In genomic region chr14:21098134-21098891, GRCh38 we compare ENCODE assay signal across 1 cellular context.
TF ChIP-seq lines count a peak whose summit lies in the region.

TSS of gene ZNF219 (minus strand) at chr14:21098655. CDS start at chr14:21093591, 5,064 bp downstream.

TF ChIP-seq in HepG2, 621 proteins besides CTCF, POLR2A, EP300 and RAD21 (continued from another document and continues in another):
- TF ChIP-seq, protein P1, sequence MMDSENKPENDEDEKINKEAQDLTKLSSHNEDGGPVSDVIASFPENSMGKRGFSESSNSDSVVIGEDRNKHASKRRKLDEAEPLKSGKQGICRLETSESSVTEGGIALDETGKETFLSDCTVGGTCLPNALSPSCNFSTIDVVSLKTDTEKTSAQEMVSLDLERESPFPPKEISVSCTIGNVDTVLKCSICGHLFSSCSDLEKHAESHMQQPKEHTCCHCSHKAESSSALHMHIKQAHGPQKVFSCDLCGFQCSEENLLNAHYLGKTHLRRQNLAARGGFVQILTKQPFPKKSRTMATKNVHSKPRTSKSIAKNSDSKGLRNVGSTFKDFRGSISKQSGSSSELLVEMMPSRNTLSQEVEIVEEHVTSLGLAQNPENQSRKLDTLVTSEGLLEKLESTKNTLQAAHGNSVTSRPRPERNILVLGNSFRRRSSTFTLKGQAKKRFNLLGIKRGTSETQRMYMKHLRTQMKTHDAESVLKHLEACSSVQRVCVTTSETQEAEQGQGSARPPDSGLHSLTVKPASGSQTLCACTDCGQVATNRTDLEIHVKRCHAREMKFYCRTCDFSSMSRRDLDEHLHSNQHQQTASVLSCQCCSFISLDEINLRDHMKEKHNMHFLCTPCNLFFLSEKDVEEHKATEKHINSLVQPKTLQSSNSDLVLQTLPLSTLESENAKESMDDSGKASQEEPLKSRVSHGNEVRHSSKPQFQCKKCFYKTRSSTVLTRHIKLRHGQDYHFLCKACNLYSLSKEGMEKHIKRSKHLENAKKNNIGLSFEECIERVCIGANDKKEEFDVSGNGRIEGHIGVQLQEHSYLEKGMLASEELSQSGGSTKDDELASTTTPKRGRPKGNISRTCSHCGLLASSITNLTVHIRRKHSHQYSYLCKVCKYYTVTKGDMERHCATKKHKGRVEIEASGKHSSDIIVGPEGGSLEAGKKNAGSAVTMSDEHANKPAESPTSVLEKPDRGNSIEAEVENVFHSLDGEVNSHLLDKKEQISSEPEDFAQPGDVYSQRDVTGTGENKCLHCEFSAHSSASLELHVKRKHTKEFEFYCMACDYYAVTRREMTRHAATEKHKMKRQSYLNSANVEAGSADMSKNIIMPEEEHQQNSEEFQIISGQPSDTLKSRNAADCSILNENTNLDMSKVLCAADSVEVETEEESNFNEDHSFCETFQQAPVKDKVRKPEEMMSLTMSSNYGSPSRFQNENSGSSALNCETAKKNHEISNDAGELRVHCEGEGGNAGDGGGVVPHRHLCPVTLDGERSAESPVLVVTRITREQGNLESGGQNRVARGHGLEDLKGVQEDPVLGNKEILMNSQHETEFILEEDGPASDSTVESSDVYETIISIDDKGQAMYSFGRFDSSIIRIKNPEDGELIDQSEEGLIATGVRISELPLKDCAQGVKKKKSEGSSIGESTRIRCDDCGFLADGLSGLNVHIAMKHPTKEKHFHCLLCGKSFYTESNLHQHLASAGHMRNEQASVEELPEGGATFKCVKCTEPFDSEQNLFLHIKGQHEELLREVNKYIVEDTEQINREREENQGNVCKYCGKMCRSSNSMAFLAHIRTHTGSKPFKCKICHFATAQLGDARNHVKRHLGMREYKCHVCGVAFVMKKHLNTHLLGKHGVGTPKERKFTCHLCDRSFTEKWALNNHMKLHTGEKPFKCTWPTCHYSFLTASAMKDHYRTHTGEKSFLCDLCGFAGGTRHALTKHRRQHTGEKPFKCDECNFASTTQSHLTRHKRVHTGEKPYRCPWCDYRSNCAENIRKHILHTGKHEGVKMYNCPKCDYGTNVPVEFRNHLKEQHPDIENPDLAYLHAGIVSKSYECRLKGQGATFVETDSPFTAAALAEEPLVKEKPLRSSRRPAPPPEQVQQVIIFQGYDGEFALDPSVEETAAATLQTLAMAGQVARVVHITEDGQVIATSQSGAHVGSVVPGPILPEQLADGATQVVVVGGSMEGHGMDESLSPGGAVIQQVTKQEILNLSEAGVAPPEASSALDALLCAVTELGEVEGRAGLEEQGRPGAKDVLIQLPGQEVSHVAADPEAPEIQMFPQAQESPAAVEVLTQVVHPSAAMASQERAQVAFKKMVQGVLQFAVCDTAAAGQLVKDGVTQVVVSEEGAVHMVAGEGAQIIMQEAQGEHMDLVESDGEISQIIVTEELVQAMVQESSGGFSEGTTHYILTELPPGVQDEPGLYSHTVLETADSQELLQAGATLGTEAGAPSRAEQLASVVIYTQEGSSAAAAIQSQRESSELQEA (CRISPR knock-in tag; IDR thresholded peaks at IDR 0.05; ENCODE audit: not compliant biosample characterization): no peak
- TF ChIP-seq, protein P2, sequence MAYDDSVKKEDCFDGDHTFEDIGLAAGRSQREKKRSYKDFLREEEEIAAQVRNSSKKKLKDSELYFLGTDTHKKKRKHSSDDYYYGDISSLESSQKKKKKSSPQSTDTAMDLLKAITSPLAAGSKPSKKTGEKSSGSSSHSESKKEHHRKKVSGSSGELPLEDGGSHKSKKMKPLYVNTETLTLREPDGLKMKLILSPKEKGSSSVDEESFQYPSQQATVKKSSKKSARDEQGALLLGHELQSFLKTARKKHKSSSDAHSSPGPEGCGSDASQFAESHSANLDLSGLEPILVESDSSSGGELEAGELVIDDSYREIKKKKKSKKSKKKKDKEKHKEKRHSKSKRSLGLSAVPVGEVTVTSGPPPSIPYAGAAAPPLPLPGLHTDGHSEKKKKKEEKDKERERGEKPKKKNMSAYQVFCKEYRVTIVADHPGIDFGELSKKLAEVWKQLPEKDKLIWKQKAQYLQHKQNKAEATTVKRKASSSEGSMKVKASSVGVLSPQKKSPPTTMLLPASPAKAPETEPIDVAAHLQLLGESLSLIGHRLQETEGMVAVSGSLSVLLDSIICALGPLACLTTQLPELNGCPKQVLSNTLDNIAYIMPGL (CRISPR knock-in tag; IDR thresholded peaks at IDR 0.05; ENCODE audit: borderline replicate concordance in 1 of 2, low read depth in 1 of 2): peak in 1 of 2 experiments; percentile 37; a peak in 1 of 4 replicates
- TF ChIP-seq ZNF17 (CRISPR knock-in tag; IDR thresholded peaks at IDR 0.05) (no peak), NR2F1 (CRISPR knock-in tag; IDR thresholded peaks at IDR 0.05) (no peak), ZNF431 (CRISPR knock-in tag; IDR thresholded peaks at IDR 0.05; ENCODE audit: borderline replicate concordance, low read depth) (no peak), SOX13 (IDR thresholded peaks at IDR 0.05) (no peak), SOX13 (CRISPR knock-in tag; conservative IDR thresholded peaks at IDR 0.05 in 1 of 2, IDR thresholded peaks at IDR 0.05 in 1 of 2) (no peak; a peak in 1 of 4 replicates), MTF1 (CRISPR knock-in tag; IDR thresholded peaks at IDR 0.05) (no peak), NR2F2 (IDR thresholded peaks at IDR 0.05; ENCODE audit: borderline replicate concordance, low read depth) (no peak), HNRNPK (IDR thresholded peaks at IDR 0.05; ENCODE audit: low read depth, low read length, poor library complexity, severe bottlenecking) (peak; percentile 79), ZIK1 (CRISPR knock-in tag; IDR thresholded peaks at IDR 0.05; ENCODE audit: borderline replicate concordance, low read depth) (no peak), SSRP1 (CRISPR knock-in tag; IDR thresholded peaks at IDR 0.05) (no peak), ZNF580 (CRISPR knock-in tag; IDR thresholded peaks at IDR 0.05; ENCODE audit: borderline replicate concordance, low read depth) (peak; percentile 63; the same call in 1 of the 2 replicates), NR2C2 (CRISPR knock-in tag; IDR thresholded peaks at IDR 0.05; ENCODE audit: borderline replicate concordance) (peak; percentile 72), PATZ1 (CRISPR knock-in tag; IDR thresholded peaks at IDR 0.05) (peak; percentile 97), ZNF709 (CRISPR knock-in tag; IDR thresholded peaks at IDR 0.05) (no peak), NONO (IDR thresholded peaks at IDR 0.05) (no peak), NONO (CRISPR knock-in tag; conservative IDR thresholded peaks at IDR 0.05) (no peak), NR2F6 (IDR thresholded peaks at IDR 0.05) (peak; percentile 26; the same call in 1 of the 2 replicates), NR2F6 (CRISPR knock-in tag; IDR thresholded peaks at IDR 0.05) (peak; percentile 44; the same call in 1 of the 2 replicates), NRL (CRISPR knock-in tag; IDR thresholded peaks at IDR 0.05; ENCODE audit: borderline replicate concordance) (no peak), KDM5A (IDR thresholded peaks at IDR 0.05; ENCODE audit: borderline replicate concordance, low read length) (0 out of 2 replicates have a peak, but pooled peaks have one; percentile 38), ETV6 (CRISPR knock-in tag; conservative IDR thresholded peaks at IDR 0.05) (no peak), PLRG1 (conservative IDR thresholded peaks at IDR 0.05) (no peak), RXRA (CRISPR knock-in tag; IDR thresholded peaks at IDR 0.05) (0 out of 2 replicates have a peak, but pooled peaks have one; percentile 24)
- TF ChIP-seq, protein P3, sequence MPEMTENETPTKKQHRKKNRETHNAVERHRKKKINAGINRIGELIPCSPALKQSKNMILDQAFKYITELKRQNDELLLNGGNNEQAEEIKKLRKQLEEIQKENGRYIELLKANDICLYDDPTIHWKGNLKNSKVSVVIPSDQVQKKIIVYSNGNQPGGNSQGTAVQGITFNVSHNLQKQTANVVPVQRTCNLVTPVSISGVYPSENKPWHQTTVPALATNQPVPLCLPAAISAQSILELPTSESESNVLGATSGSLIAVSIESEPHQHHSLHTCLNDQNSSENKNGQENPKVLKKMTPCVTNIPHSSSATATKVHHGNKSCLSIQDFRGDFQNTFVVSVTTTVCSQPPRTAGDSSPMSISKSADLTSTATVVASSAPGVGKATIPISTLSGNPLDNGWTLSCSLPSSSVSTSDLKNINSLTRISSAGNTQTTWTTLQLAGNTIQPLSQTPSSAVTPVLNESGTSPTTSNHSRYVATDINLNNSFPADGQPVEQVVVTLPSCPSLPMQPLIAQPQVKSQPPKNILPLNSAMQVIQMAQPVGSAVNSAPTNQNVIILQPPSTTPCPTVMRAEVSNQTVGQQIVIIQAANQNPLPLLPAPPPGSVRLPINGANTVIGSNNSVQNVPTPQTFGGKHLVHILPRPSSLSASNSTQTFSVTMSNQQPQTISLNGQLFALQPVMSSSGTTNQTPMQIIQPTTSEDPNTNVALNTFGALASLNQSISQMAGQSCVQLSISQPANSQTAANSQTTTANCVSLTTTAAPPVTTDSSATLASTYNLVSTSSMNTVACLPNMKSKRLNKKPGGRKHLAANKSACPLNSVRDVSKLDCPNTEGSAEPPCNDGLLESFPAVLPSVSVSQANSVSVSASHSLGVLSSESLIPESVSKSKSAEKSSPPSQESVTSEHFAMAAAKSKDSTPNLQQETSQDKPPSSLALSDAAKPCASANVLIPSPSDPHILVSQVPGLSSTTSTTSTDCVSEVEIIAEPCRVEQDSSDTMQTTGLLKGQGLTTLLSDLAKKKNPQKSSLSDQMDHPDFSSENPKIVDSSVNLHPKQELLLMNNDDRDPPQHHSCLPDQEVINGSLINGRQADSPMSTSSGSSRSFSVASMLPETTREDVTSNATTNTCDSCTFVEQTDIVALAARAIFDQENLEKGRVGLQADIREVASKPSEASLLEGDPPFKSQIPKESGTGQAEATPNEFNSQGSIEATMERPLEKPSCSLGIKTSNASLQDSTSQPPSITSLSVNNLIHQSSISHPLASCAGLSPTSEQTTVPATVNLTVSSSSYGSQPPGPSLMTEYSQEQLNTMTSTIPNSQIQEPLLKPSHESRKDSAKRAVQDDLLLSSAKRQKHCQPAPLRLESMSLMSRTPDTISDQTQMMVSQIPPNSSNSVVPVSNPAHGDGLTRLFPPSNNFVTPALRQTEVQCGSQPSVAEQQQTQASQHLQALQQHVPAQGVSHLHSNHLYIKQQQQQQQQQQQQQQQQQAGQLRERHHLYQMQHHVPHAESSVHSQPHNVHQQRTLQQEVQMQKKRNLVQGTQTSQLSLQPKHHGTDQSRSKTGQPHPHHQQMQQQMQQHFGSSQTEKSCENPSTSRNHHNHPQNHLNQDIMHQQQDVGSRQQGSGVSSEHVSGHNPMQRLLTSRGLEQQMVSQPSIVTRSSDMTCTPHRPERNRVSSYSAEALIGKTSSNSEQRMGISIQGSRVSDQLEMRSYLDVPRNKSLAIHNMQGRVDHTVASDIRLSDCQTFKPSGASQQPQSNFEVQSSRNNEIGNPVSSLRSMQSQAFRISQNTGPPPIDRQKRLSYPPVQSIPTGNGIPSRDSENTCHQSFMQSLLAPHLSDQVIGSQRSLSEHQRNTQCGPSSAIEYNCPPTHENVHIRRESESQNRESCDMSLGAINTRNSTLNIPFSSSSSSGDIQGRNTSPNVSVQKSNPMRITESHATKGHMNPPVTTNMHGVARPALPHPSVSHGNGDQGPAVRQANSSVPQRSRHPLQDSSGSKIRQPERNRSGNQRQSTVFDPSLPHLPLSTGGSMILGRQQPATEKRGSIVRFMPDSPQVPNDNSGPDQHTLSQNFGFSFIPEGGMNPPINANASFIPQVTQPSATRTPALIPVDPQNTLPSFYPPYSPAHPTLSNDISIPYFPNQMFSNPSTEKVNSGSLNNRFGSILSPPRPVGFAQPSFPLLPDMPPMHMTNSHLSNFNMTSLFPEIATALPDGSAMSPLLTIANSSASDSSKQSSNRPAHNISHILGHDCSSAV (CRISPR knock-in tag; IDR thresholded peaks at IDR 0.05; ENCODE audit: borderline replicate concordance): no peak
- TF ChIP-seq, protein P4, sequence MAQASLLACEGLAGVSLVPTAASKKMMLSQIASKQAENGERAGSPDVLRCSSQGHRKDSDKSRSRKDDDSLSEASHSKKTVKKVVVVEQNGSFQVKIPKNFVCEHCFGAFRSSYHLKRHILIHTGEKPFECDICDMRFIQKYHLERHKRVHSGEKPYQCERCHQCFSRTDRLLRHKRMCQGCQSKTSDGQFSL (CRISPR knock-in tag; IDR thresholded peaks at IDR 0.05): peak; percentile 45; the same call in 1 of the 2 replicates
